In genomic region chr3:182704926-182705325, GRCh38 we compare ENCODE assay signal across 24 cellular contexts.
DNase-seq lines count a peak whose midpoint lies in the region; ATAC-seq and TF ChIP-seq lines count a peak whose summit lies in the region.
"Had no signal": no experiment of that assay in that cellular context is flagged by ENCODE, and none has a peak within 500 bp of the region (broad histone marks: within the 10 kb centered on the region; RNA-seq: fewer than 3 reads in every experiment).

No MANE protein-coding gene starts in this region.

- in situ Hi-C loops in brain microvascular endothelial cell (cut with HindIII; ENCODE audit: low pct_ligation_motif_present, low sequenced_read_pairs): no loop called here

- peak; percentile 71 for DNase-seq in ELF-1 (ENCODE audit: low read depth, low spot score)
- peak; percentile 26 for DNase-seq in M059J (ENCODE audit: low read depth)
- no peak for DNase-seq in brain microvascular endothelial cell
- DNase-seq in mesendoderm: peak; percentile 83
- DNase-seq in immature natural killer cell: no peak
- DNase-seq in foreskin melanocyte: no peak
- DNase-seq in mesothelial cell of epicardium (ENCODE audit: low spot score in 2 of 2, unreplicated experiment in 2 of 2): no peak
- DNase-seq: activated CD4-positive, alpha-beta memory T cell treated with anti-CD3 and anti-CD28 coated beads, Interleukin-2, amount 10 ng/mL, durations not matched to agents 7 days and 5 days; activated CD4-positive, CD25-positive, alpha-beta regulatory T cell; activated gamma-delta T cell treated with Interleukin-2 at 50 U/mL for 16 hours; cortex of kidney; GDM1; Kasumi-1; left lung; midbrain; natural killer cell; NCI-H1048; NCI-H2081; NCI-H510A; pancreas had no signal

- H3K18ac ChIP-seq in mesendoderm (ENCODE audit: low read length): peak overlapping the region; percentile 12

- no peak overlapping the region for H3K27ac Mint-ChIP-seq in immature natural killer cell
- no peak overlapping the region for H3K27ac Mint-ChIP-seq in mesothelial cell of epicardium
- H3K27ac Mint-ChIP-seq: activated CD4-positive, alpha-beta memory T cell treated with anti-CD3 and anti-CD28 coated beads, Interleukin-2, amount 10 ng/mL, durations not matched to agents 7 days and 5 days; natural killer cell had no signal

- H2BK120ac ChIP-seq in mesendoderm (ENCODE audit: low read depth, low read length): no peak overlapping the region

- no peak overlapping the region for H3K9ac ChIP-seq in mesendoderm (ENCODE audit: low read length)

- peak overlapping the region; percentile 56 for H3K56ac ChIP-seq in mesendoderm (ENCODE audit: low read length)

- H3K27me3 ChIP-seq in brain microvascular endothelial cell (replicated peaks): no peaks in the 10 kb centered on the region
- no peaks in the 10 kb centered on the region for H3K27me3 ChIP-seq in mesendoderm (ENCODE audit: insufficient read depth, low read length, poor library complexity)
- H3K27me3 ChIP-seq: breast epithelium, pancreas, suprapubic skin had no signal

- H3K4ac ChIP-seq in mesendoderm (ENCODE audit: low read depth, low read length): no peak overlapping the region

- H2AK5ac ChIP-seq in mesendoderm (ENCODE audit: low read length): no peak overlapping the region

- TF ChIP-seq POLR2A in GM18505 (IDR thresholded peaks at IDR 0.05; ENCODE audit: borderline replicate concordance, extremely low read depth, insufficient read depth, insufficient read length): no peak

- no peak overlapping the region for H4K8ac ChIP-seq in mesendoderm (ENCODE audit: low read depth, low read length)

- no CpG with 5 or more reads among the region's 4 CpGs for whole genome bisulfite sequencing in mesendoderm (ENCODE audit: extremely low coverage, insufficient coverage, low lambda C conversion rate)

- H3K23ac ChIP-seq in mesendoderm (ENCODE audit: low read length): no peak overlapping the region

- H3K36me3 Mint-ChIP-seq in immature natural killer cell (no peaks in the 10 kb centered on the region), mesothelial cell of epicardium (no peaks in the 10 kb centered on the region)
- H3K36me3 Mint-ChIP-seq: natural killer cell had no signal

- no peak overlapping the region for H2BK5ac ChIP-seq in mesendoderm (ENCODE audit: low read length)

- H4K5ac ChIP-seq in mesendoderm (ENCODE audit: low read length): no peak overlapping the region

- no peaks in the 10 kb centered on the region for H3K79me1 ChIP-seq in mesendoderm (ENCODE audit: low read length)

- H3K9me3 Mint-ChIP-seq in immature natural killer cell: no peaks in the 10 kb centered on the region
- H3K9me3 Mint-ChIP-seq in mesothelial cell of epicardium: peaks cover 12% of the 10 kb centered on the region
- H3K9me3 Mint-ChIP-seq: activated CD4-positive, alpha-beta memory T cell treated with anti-CD3 and anti-CD28 coated beads, Interleukin-2, amount 10 ng/mL, durations not matched to agents 7 days and 5 days; natural killer cell had no signal

- ATAC-seq in GM18505 (IDR thresholded peaks at IDR 0.05; ENCODE audit: unreplicated experiment): no peak
- ATAC-seq: left lung, natural killer cell, pancreas, SK-N-SH treated with all-trans-retinoic acid at 6 μM for 48 hours had no signal

- H3K4me1 Mint-ChIP-seq in immature natural killer cell: no peaks in the 10 kb centered on the region
- peaks cover 6% of the 10 kb centered on the region for H3K4me1 Mint-ChIP-seq in mesothelial cell of epicardium
- H3K4me1 Mint-ChIP-seq: activated CD4-positive, alpha-beta memory T cell treated with anti-CD3 and anti-CD28 coated beads, Interleukin-2, amount 10 ng/mL, durations not matched to agents 7 days and 5 days; natural killer cell had no signal

- peaks cover 1 to 14% (median 3%) of the 10 kb centered on the region in 3 donors for H3K27me3 Mint-ChIP-seq in immature natural killer cell (ENCODE audit: low read depth in 3 of 3)
- H3K27me3 Mint-ChIP-seq in mesothelial cell of epicardium (ENCODE audit: low read depth): peaks cover 12% of the 10 kb centered on the region

- H3K4me2 ChIP-seq in mesendoderm (ENCODE audit: low read length): no peak overlapping the region

- no peaks in the 10 kb centered on the region for H3K36me3 ChIP-seq in brain microvascular endothelial cell (replicated peaks)
- H3K36me3 ChIP-seq in mesendoderm (ENCODE audit: control insufficient read depth, insufficient read depth, low read length): no peaks in the 10 kb centered on the region
- H3K36me3 ChIP-seq: breast epithelium, left lung, pancreas, suprapubic skin had no signal

- H3K4me3 Mint-ChIP-seq in immature natural killer cell: no peak overlapping the region
- no peak overlapping the region for H3K4me3 Mint-ChIP-seq in mesothelial cell of epicardium
- H3K4me3 Mint-ChIP-seq: activated CD4-positive, alpha-beta memory T cell treated with anti-CD3 and anti-CD28 coated beads, Interleukin-2, amount 10 ng/mL, durations not matched to agents 7 days and 5 days; natural killer cell had no signal

- peak; percentile 12 for TF ChIP-seq CTCF in brain microvascular endothelial cell (IDR thresholded peaks at IDR 0.05; ENCODE audit: low read depth, low read length, missing control alignments)
- TF ChIP-seq CTCF in mesothelial cell of epicardium (IDR thresholded peaks at IDR 0.05; ENCODE audit: unreplicated experiment): no peak

- no peaks in the 10 kb centered on the region for H3K79me2 ChIP-seq in mesendoderm (ENCODE audit: control insufficient read depth, insufficient read depth, low read length)

- H3K4me3 ChIP-seq in brain microvascular endothelial cell (ENCODE audit: low read depth, low read length) (no peak overlapping the region), mesendoderm (ENCODE audit: low read length) (no peak overlapping the region)
- H3K4me3 ChIP-seq: breast epithelium, left lung, pancreas, suprapubic skin had no signal

- H3K4me1 ChIP-seq in mesendoderm (ENCODE audit: control insufficient read depth, low read depth, low read length): no peaks in the 10 kb centered on the region
- H3K4me1 ChIP-seq: breast epithelium, left lung, pancreas, suprapubic skin had no signal

- no peak overlapping the region for H2BK15ac ChIP-seq in mesendoderm (replicated peaks; ENCODE audit: low read depth)

- no peak overlapping the region for H3K27ac ChIP-seq in brain microvascular endothelial cell
- H3K27ac ChIP-seq in mesendoderm (ENCODE audit: low read depth, low read length): no peak overlapping the region
- H3K27ac ChIP-seq: breast epithelium, left lung, pancreas, suprapubic skin had no signal

Comparison
In these comparisons a context has a peak if more than half of its experiments do, and no peak if none do; other contexts are left out.
1. DNase-seq: peak in ELF-1 (single experiment), M059J (single experiment) and mesendoderm (single experiment); none in brain microvascular endothelial cell (single experiment), immature natural killer cell (0 of 3), foreskin melanocyte (single experiment) and mesothelial cell of epicardium (0 of 2).